ENCODE assay signal across 8 cellular contexts in the genomic region with DNA sequence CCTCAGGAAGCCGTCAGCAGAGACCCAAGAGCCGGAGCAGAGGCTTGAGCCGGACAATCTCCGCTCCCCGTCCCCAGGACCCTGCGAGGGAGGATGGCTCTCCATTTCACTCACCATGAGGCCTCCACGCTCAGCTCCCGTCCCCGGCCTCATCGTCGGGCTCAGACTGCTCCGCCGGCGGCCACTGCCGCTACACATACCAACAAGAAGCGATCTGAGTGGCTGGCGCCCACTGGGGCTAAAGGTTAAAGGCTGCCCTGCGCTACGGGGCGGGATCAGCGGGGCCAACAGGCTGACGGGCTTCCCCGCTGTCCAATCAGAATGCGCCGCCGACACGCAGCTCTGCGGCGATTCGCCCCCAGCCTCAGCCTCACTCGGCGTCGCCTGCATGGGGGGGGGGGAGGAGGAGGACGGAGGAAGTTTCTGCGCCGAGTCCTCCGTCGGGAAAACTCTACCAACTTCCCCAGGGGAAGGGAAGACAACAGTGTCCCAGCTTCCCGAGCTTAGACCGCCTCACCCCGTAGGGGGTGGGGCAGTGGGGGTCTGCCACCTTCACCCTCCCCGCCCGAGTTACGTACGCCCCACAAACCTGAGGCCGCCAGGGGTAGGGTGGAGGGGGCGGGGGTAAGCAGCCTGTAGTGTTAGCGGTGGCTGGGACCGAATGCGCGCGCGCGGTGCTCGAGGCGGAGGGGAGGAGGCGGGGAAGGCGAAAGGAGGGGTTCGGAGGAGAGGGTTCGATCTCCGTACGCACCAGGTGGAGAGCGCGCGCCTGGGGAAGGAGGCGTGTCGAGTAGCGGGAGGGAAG. TPM values are rescaled to one million over a fixed set of nuclear protein-coding genes. Genes with fewer than 3 reads are reported as not detected.
DNase-seq lines count a peak whose midpoint lies in the region; ATAC-seq and TF ChIP-seq lines count a peak whose summit lies in the region.

A gene (minus strand): TSS at position 220 of the 805 bp plus-strand sequence. CDS start 22 bp downstream, at position 198.

- H3K9me3 ChIP-seq in breast epithelium (no peaks in the 10 kb centered on the region), iPS-18c (ENCODE audit: control insufficient read depth, insufficient read depth, low read length) (no peaks in the 10 kb centered on the region)

- H3K27ac ChIP-seq in ACC112 (ENCODE audit: low read depth, low read length) (peak within 1 kb of the TSS; percentile 78), VCaP (peak within 1 kb of the TSS; percentile 94), breast epithelium (peak within 1 kb of the TSS; percentile 93 to 98), skin epidermis (peak within 1 kb of the TSS; percentile 88 to 100 (median 98))

- DNase-seq in NCI-H2196 treated with DMSO at 0.1 percent for 48 hours (lab: John Stamatoyannopoulos, UW; ENCODE audit: unreplicated experiment) = peak; percentile 94
- DNase-seq in breast epithelium (ENCODE audit: low spot score in 2 of 2) = peak; percentile 98 to 99

- peak; percentile 70 for TF ChIP-seq POLR2A in breast epithelium (IDR thresholded peaks at IDR 0.05)

- peak; percentile 73 for ATAC-seq in GM18870 (IDR thresholded peaks at IDR 0.05; ENCODE audit: unreplicated experiment)
- ATAC-seq in HG03135 (IDR thresholded peaks at IDR 0.05; ENCODE audit: unreplicated experiment) = peak; percentile 70

- H3K27me3 ChIP-seq in ACC112 (ENCODE audit: insufficient read depth, low read length) (no peaks in the 10 kb centered on the region), breast epithelium (no peaks in the 10 kb centered on the region)

- H3K36me3 ChIP-seq in ACC112 (ENCODE audit: insufficient read depth, low read length) = peaks cover 32% of the 10 kb centered on the region
- no peaks in the 10 kb centered on the region for H3K36me3 ChIP-seq in breast epithelium

- H3K79me2 ChIP-seq in ACC112 (ENCODE audit: control insufficient read depth, insufficient read depth, low read length, unreplicated experiment) = peaks cover 85% of the 10 kb centered on the region

- no peak for TF ChIP-seq CTCF in VCaP (conservative IDR thresholded peaks at IDR 0.05)
- TF ChIP-seq CTCF in breast epithelium (IDR thresholded peaks at IDR 0.05) = peak in 1 of 3 donors; percentile 36

- peak within 1 kb of the TSS; percentile 99 for H3K4me3 ChIP-seq in ACC112 (ENCODE audit: low read depth, low read length)
- H3K4me3 ChIP-seq in breast epithelium = peak within 1 kb of the TSS; percentile 82 to 87 (median 84)
- H3K4me3 ChIP-seq in iPS-18c (ENCODE audit: insufficient read depth, low read depth, low read length) = peak within 1 kb of the TSS; percentile 95
- peak within 1 kb of the TSS; percentile 68 to 96 (median 90) for H3K4me3 ChIP-seq in skin epidermis

- H2AFZ ChIP-seq in ACC112 (ENCODE audit: low read length, unreplicated experiment) = peak within 1 kb of the TSS; percentile 91

- H3K4me1 ChIP-seq in ACC112 (ENCODE audit: control insufficient read depth, insufficient read depth, low read length, unreplicated experiment) (peaks cover 29% of the 10 kb centered on the region), breast epithelium (peaks cover 0 to 17% of the 10 kb centered on the region in 2 donors)

- intact Hi-C loops in breast epithelium (cut with DNase I; ENCODE audit: low total_unique reads) = no loop called here

RNA-seq across cellular contexts. Expression of the gene that starts here (rescaled TPM):
- total RNA-seq in breast epithelium = 100 to 1,000 TPM in 2 of 3 donors, 10 to 100 TPM in 1; 81.8 to 131 (median 107) TPM

Comparison
In these comparisons a context has a peak if more than half of its experiments do, and no peak if none do; other contexts are left out.
1. Peak in every context shown above with its lines: DNase-seq, ATAC-seq, H3K4me3 ChIP-seq and H3K27ac ChIP-seq.